8 cellular contexts compared by ENCODE assay signal in genomic region chr10:62048919-62049636, GRCh38.
DNase-seq lines count a peak whose midpoint lies in the region; ATAC-seq and TF ChIP-seq lines count a peak whose summit lies in the region.

No MANE protein-coding gene starts in this region.

- peaks cover 14% of the 10 kb centered on the region for H3K36me3 ChIP-seq in thoracic aorta

- H3K27me3 ChIP-seq in thoracic aorta (replicated peaks; ENCODE audit: insufficient read depth), result no peaks in the 10 kb centered on the region

- no peak for TF ChIP-seq CTCF in omental fat pad (IDR thresholded peaks at IDR 0.05)
- no peak for TF ChIP-seq CTCF in thoracic aorta (IDR thresholded peaks at IDR 0.05)

- peak overlapping the region; percentile 83 for H3K4me3 ChIP-seq in thoracic aorta

- peak overlapping the region; percentile 88 for H3K4me3 Mint-ChIP-seq in activated naive CD8-positive, alpha-beta T cell

- H3K27me3 Mint-ChIP-seq in activated naive CD8-positive, alpha-beta T cell, result no peaks in the 10 kb centered on the region

- peaks cover 31% of the 10 kb centered on the region for H3K36me3 Mint-ChIP-seq in activated naive CD8-positive, alpha-beta T cell

- H3K4me1 ChIP-seq in thoracic aorta (ENCODE audit: control insufficient read depth in 1 of 2, low read depth in 2 of 2), result peaks cover 68 to 75% of the 10 kb centered on the region in 2 donors

- peaks cover 95% of the 10 kb centered on the region for H3K4me1 Mint-ChIP-seq in activated naive CD8-positive, alpha-beta T cell (ENCODE audit: low read depth)

- peak; percentile 88 for ATAC-seq in omental fat pad (ENCODE audit: low FRiP score)
- peak; percentile 80 for ATAC-seq in thoracic aorta (ENCODE audit: insufficient number of reproducible peaks, low FRiP score, low read depth)
- no peak for ATAC-seq in HG03196 (IDR thresholded peaks at IDR 0.05; ENCODE audit: unreplicated experiment)

- H3K27ac Mint-ChIP-seq in activated naive CD8-positive, alpha-beta T cell, result peak overlapping the region; percentile 98

- H3K9me3 Mint-ChIP-seq in activated naive CD8-positive, alpha-beta T cell (ENCODE audit: low read depth), result no peaks in the 10 kb centered on the region

- H3K27ac ChIP-seq in thoracic aorta, result peak overlapping the region; percentile 92 to 96

- no peaks in the 10 kb centered on the region for H3K9me3 ChIP-seq in thoracic aorta

- DNase-seq in NCI-H1436 (lab: John Stamatoyannopoulos, UW), result peak; percentile 48
- no peak for DNase-seq in NCI-H1436 treated with DMSO at 0.1 percent for 48 hours (lab: John Stamatoyannopoulos, UW)
- peak; percentile 47 for DNase-seq in SHP77 treated with DMSO at 0.1 percent for 48 hours (lab: John Stamatoyannopoulos, UW)
- DNase-seq in glomerular visceral epithelial cell (ENCODE audit: extremely low spot score), result peak; percentile 94
- DNase-seq in omental fat pad (ENCODE audit: low spot score), result peak; percentile 80
- DNase-seq in thoracic aorta (ENCODE audit: low spot score), result peak; percentile 91
